ENCODE assay signal across 1 cellular context in the genomic region with DNA sequence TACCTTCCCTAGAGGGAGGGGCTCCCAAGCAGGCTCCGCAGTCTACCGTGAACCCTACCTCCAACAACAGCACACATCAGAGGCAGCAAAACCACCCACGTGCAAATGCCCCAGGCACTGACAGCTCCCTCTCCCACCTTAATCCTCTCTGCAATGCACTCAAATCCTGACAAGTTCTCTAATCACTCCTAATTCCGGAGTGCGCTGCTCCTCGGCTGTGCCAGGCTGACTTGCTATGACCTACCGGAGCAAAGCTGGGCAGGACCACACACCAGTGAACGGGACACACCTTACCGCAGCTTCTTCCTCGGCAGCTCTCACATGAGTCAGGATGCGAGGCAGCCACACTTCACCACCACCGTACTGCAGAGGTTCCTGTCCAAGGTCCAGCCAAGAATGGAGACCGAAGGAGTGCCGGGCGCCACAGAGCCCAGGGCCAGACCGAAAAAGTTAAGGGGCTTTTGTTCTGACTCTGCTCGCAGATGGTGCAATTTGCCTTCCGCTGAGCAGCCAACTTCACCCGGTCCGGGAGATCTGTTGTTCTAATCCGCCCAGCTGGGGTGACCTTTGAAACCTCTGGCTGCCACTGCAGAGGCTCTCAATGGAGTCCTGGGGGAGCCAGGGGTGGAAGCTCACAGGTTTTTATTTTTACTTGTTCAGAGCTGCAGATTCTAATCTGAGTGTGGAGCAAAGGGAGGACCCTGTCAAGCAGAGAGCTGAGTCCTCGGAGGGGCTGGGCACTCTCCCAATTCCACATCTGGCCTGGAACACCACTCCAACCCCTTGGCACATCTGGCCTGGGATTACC.
TF ChIP-seq lines count a peak whose summit lies in the region.

No MANE protein-coding gene starts in this region.

TF ChIP-seq in HepG2, 621 proteins besides CTCF, POLR2A, EP300 and RAD21 (continued from another document and continues in another):
- TF ChIP-seq ZNF572 (CRISPR knock-in tag; IDR thresholded peaks at IDR 0.05), result no peak
- TF ChIP-seq, protein P1, sequence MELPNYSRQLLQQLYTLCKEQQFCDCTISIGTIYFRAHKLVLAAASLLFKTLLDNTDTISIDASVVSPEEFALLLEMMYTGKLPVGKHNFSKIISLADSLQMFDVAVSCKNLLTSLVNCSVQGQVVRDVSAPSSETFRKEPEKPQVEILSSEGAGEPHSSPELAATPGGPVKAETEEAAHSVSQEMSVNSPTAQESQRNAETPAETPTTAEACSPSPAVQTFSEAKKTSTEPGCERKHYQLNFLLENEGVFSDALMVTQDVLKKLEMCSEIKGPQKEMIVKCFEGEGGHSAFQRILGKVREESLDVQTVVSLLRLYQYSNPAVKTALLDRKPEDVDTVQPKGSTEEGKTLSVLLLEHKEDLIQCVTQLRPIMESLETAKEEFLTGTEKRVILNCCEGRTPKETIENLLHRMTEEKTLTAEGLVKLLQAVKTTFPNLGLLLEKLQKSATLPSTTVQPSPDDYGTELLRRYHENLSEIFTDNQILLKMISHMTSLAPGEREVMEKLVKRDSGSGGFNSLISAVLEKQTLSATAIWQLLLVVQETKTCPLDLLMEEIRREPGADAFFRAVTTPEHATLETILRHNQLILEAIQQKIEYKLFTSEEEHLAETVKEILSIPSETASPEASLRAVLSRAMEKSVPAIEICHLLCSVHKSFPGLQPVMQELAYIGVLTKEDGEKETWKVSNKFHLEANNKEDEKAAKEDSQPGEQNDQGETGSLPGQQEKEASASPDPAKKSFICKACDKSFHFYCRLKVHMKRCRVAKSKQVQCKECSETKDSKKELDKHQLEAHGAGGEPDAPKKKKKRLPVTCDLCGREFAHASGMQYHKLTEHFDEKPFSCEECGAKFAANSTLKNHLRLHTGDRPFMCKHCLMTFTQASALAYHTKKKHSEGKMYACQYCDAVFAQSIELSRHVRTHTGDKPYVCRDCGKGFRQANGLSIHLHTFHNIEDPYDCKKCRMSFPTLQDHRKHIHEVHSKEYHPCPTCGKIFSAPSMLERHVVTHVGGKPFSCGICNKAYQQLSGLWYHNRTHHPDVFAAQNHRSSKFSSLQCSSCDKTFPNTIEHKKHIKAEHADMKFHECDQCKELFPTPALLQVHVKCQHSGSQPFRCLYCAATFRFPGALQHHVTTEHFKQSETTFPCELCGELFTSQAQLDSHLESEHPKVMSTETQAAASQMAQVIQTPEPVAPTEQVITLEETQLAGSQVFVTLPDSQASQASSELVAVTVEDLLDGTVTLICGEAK (IDR thresholded peaks at IDR 0.05), result no peak
- TF ChIP-seq, protein P1 (CRISPR knock-in tag; IDR thresholded peaks at IDR 0.05), result 0 out of 2 replicates have a peak, but pooled peaks have one; percentile 47
- no peak for TF ChIP-seq SMAD9 (CRISPR knock-in tag; IDR thresholded peaks at IDR 0.05)
- no peak for TF ChIP-seq NFIB (CRISPR knock-in tag; IDR thresholded peaks at IDR 0.05; ENCODE audit: borderline replicate concordance)
- TF ChIP-seq SOX13 (IDR thresholded peaks at IDR 0.05), result peak; percentile 45; the same call in 1 of the 2 replicates
- 0 out of 4 replicates have a peak, but pooled peaks of 1 of the 2 experiments have one; percentile 57 for TF ChIP-seq SOX13 (CRISPR knock-in tag; conservative IDR thresholded peaks at IDR 0.05 in 1 of 2, IDR thresholded peaks at IDR 0.05 in 1 of 2)
- no peak for TF ChIP-seq TBP (CRISPR knock-in tag; IDR thresholded peaks at IDR 0.05)
- TF ChIP-seq ZNF12 (CRISPR knock-in tag; IDR thresholded peaks at IDR 0.05), result peak; percentile 88
- no peak for TF ChIP-seq ZNF749 (CRISPR knock-in tag; IDR thresholded peaks at IDR 0.05; ENCODE audit: borderline replicate concordance)
- TF ChIP-seq, protein P2, sequence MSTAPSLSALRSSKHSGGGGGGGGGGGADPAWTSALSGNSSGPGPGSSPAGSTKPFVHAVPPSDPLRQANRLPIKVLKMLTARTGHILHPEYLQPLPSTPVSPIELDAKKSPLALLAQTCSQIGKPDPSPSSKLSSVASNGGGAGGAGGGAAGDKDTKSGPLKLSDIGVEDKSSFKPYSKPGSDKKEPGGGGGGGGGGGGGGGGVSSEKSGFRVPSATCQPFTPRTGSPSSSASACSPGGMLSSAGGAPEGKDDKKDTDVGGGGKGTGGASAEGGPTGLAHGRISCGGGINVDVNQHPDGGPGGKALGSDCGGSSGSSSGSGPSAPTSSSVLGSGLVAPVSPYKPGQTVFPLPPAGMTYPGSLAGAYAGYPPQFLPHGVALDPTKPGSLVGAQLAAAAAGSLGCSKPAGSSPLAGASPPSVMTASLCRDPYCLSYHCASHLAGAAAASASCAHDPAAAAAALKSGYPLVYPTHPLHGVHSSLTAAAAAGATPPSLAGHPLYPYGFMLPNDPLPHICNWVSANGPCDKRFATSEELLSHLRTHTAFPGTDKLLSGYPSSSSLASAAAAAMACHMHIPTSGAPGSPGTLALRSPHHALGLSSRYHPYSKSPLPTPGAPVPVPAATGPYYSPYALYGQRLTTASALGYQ (CRISPR knock-in tag; IDR thresholded peaks at IDR 0.05), result no peak
- 0 out of 2 replicates have a peak, but pooled peaks have one; percentile 32 for TF ChIP-seq NCOA1 (CRISPR knock-in tag; IDR thresholded peaks at IDR 0.05)
- no peak for TF ChIP-seq HMGA1 (CRISPR knock-in tag; conservative IDR thresholded peaks at IDR 0.05)
- TF ChIP-seq EED (CRISPR knock-in tag; IDR thresholded peaks at IDR 0.05), result no peak; the same call in 1 of the 2 replicates
- TF ChIP-seq TEF (CRISPR knock-in tag; IDR thresholded peaks at IDR 0.05), result no peak
- no peak; the same call in 1 of the 2 replicates for TF ChIP-seq KMT2A (CRISPR knock-in tag; IDR thresholded peaks at IDR 0.05)
- TF ChIP-seq STAT5B (CRISPR knock-in tag; IDR thresholded peaks at IDR 0.05), result no peak
- no peak for TF ChIP-seq AHR (CRISPR knock-in tag; IDR thresholded peaks at IDR 0.05)
- TF ChIP-seq IRF9 (CRISPR knock-in tag; IDR thresholded peaks at IDR 0.05; ENCODE audit: borderline replicate concordance), result peak; percentile 91
- TF ChIP-seq ZNF343 (CRISPR knock-in tag; IDR thresholded peaks at IDR 0.05), result 0 out of 2 replicates have a peak, but pooled peaks have one; percentile 68
- TF ChIP-seq ATF4 (CRISPR knock-in tag; IDR thresholded peaks at IDR 0.05), result peak in 1 of 2 experiments; percentile 26; a peak in 1 of 4 replicates
- no peak for TF ChIP-seq ZNF10 (CRISPR knock-in tag; IDR thresholded peaks at IDR 0.05; ENCODE audit: borderline replicate concordance, low read depth)
- TF ChIP-seq ZNF800 (CRISPR knock-in tag; IDR thresholded peaks at IDR 0.05), result no peak
- no peak for TF ChIP-seq KDM5A (IDR thresholded peaks at IDR 0.05; ENCODE audit: borderline replicate concordance, low read length)
- TF ChIP-seq RELA (CRISPR knock-in tag; IDR thresholded peaks at IDR 0.05), result no peak
- TF ChIP-seq ZNF75D (CRISPR knock-in tag; IDR thresholded peaks at IDR 0.05; ENCODE audit: borderline replicate concordance), result no peak
- no peak for TF ChIP-seq KDM6A (CRISPR knock-in tag; IDR thresholded peaks at IDR 0.05; ENCODE audit: low read depth)
- no peak for TF ChIP-seq PHF5A (CRISPR knock-in tag; IDR thresholded peaks at IDR 0.05; ENCODE audit: low read depth, unreplicated experiment)
- TF ChIP-seq ZBTB33 (CRISPR knock-in tag; IDR thresholded peaks at IDR 0.05), result no peak
- TF ChIP-seq ZNF782 (CRISPR knock-in tag; IDR thresholded peaks at IDR 0.05; ENCODE audit: borderline replicate concordance), result no peak
- no peak; the same call in 1 of the 2 replicates for TF ChIP-seq ZNF766 (CRISPR knock-in tag; IDR thresholded peaks at IDR 0.05; ENCODE audit: borderline replicate concordance)
- no peak for TF ChIP-seq MAFG (CRISPR knock-in tag; IDR thresholded peaks at IDR 0.05)
- TF ChIP-seq ZNF367 (CRISPR knock-in tag; IDR thresholded peaks at IDR 0.05; ENCODE audit: borderline replicate concordance), result no peak
- TF ChIP-seq ZNF713 (CRISPR knock-in tag; IDR thresholded peaks at IDR 0.05), result no peak
- TF ChIP-seq ZNF780A (CRISPR knock-in tag; IDR thresholded peaks at IDR 0.05), result no peak
- TF ChIP-seq ZNF720 (CRISPR knock-in tag; IDR thresholded peaks at IDR 0.05), result no peak
- TF ChIP-seq ZNF792 (CRISPR knock-in tag; IDR thresholded peaks at IDR 0.05), result 0 out of 2 replicates have a peak, but pooled peaks have one; percentile 72
- peak; percentile 43; the same call in 1 of the 2 replicates for TF ChIP-seq PHF21A (CRISPR knock-in tag; IDR thresholded peaks at IDR 0.05)
- TF ChIP-seq CEBPG (CRISPR knock-in tag; IDR thresholded peaks at IDR 0.05), result peak; percentile 64; the same call in 1 of the 2 replicates
- TF ChIP-seq TRAFD1 (CRISPR knock-in tag; IDR thresholded peaks at IDR 0.05; ENCODE audit: borderline replicate concordance), result no peak
